ENCODE assay signal across 30 cellular contexts in the genomic region with DNA sequence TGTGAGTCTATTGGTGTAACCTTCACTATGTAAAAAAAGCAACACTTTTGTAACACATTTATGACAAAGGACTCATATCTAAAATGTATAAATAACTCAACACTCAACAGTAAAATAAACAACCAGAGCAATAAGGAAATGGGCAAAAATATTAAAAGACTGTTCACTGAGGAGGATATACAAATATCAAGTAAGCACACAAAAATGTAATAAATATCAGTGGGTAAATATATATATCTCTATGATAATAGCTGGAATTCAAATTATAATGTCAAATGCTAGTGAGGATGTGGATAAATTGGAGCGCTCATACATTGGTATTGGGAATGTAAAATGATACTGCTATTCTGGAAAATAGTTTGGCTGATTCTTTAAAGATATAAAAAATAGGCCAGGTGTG.
"Had no signal": no experiment of that assay in that cellular context is flagged by ENCODE, and none has a peak within 500 bp of the region (broad histone marks: within the 10 kb centered on the region; RNA-seq: fewer than 3 reads in every experiment).

No MANE protein-coding gene starts in this region.

- ATAC-seq: activated CD4-positive, alpha-beta T cell treated with anti-CD3 and anti-CD28 coated beads for 36 hours; activated CD8-positive, alpha-beta T cell treated with anti-CD3 and anti-CD28 coated beads, Interleukin-2, amount 10 ng/mL, durations not matched to agents 7 days and 5 days; activated T-cell treated with anti-CD3 and anti-CD28 coated beads, Interleukin-2, amount 50 U/mL, for 72 hours; esophagus mucosa had no signal

- H3K4me1 Mint-ChIP-seq: activated CD4-positive, alpha-beta T cell treated with anti-CD3 and anti-CD28 coated beads for 36 hours; activated CD4-positive, alpha-beta T cell treated with anti-CD3 and anti-CD28 coated beads, Interleukin-2, amount 10 ng/mL, durations not matched to agents 24 days and 14 days; activated naive CD4-positive, alpha-beta T cell treated with anti-CD3 and anti-CD28 coated beads, Interleukin-2, amount 10 ng/mL, durations not matched to agents 7 days and 5 days; central memory CD8-positive, alpha-beta T cell had no signal

- DNase-seq: activated CD4-positive, alpha-beta memory T cell treated with anti-CD3 and anti-CD28 coated beads for 36 hours; activated CD4-positive, alpha-beta T cell treated with anti-CD3 and anti-CD28 coated beads for 36 hours; activated CD4-positive, alpha-beta T cell treated with anti-CD3 and anti-CD28 coated beads, Interleukin-2, amount 10 ng/mL, durations not matched to agents 24 days and 14 days; activated CD4-positive, CD25-positive, alpha-beta regulatory T cell; activated CD4-positive, CD25-positive, alpha-beta regulatory T cell treated with anti-CD3 and anti-CD28 coated beads, Interleukin-2, amount 50 U/mL, for 72 hours; activated CD8-positive, alpha-beta memory T cell treated with anti-CD3 and anti-CD28 coated beads, Interleukin-2, amount 50 U/mL, for 48 hours; activated CD8-positive, alpha-beta T cell treated with anti-CD3 and anti-CD28 coated beads, Interleukin-2, amount 10 ng/mL, durations not matched to agents 7 days and 5 days; activated gamma-delta T cell; activated naive CD4-positive, alpha-beta T cell; activated naive CD4-positive, alpha-beta T cell treated with anti-CD3 and anti-CD28 coated beads, Interleukin-2, amount 10 ng/mL, durations not matched to agents 7 days and 5 days; activated T-cell treated with anti-CD3 and anti-CD28 coated beads for 4 hours; activated T-cell treated with anti-CD3 and anti-CD28 coated beads, Interleukin-2, amount 50 U/mL, for 24 hours; activated T-cell treated with anti-CD3 and anti-CD28 coated beads, Interleukin-2, amount 50 U/mL, for 72 hours; amniotic stem cell; anterior cingulate cortex; brain microvascular endothelial cell; dorsolateral prefrontal cortex; effector memory CD4-positive, alpha-beta T cell; endodermal cell; foreskin fibroblast; head of caudate nucleus; hippocampal formation; T1000; WERI-Rb-1 had no signal

- H3K27ac ChIP-seq: brain microvascular endothelial cell, coronary artery, dorsolateral prefrontal cortex, WERI-Rb-1 had no signal

- H3K4me3 ChIP-seq: coronary artery, dorsolateral prefrontal cortex had no signal

- H3K27ac Mint-ChIP-seq: activated CD4-positive, alpha-beta memory T cell treated with anti-CD3 and anti-CD28 coated beads for 36 hours; activated CD4-positive, alpha-beta T cell treated with anti-CD3 and anti-CD28 coated beads for 36 hours; activated CD4-positive, alpha-beta T cell treated with anti-CD3 and anti-CD28 coated beads, Interleukin-2, amount 10 ng/mL, durations not matched to agents 24 days and 14 days; activated CD8-positive, alpha-beta T cell treated with anti-CD3 and anti-CD28 coated beads, Interleukin-2, amount 10 ng/mL, durations not matched to agents 7 days and 5 days; activated naive CD4-positive, alpha-beta T cell treated with anti-CD3 and anti-CD28 coated beads, Interleukin-2, amount 10 ng/mL, durations not matched to agents 7 days and 5 days; activated naive CD8-positive, alpha-beta T cell; activated T-cell treated with anti-CD3 and anti-CD28 coated beads, Interleukin-2, amount 50 U/mL, for 24 hours; activated T-cell treated with anti-CD3 and anti-CD28 coated beads, Interleukin-2, amount 50 U/mL, for 72 hours; dendritic cell treated with granulocyte-macrophage colony-stimulating factor and Interleukin-4, amounts not matched to agents 40 ng/mL and 50 ng/mL, for 4 days; endodermal cell; T-helper 2 cell treated with Interferon-gamma antibody and Interleukin-4, amounts not matched to agents 5 μg/mL and 100 μg/mL, for 36 hours had no signal

- H3K27me3 Mint-ChIP-seq: activated CD4-positive, alpha-beta memory T cell treated with anti-CD3 and anti-CD28 coated beads for 36 hours; activated CD4-positive, alpha-beta T cell treated with anti-CD3 and anti-CD28 coated beads for 36 hours; activated CD4-positive, alpha-beta T cell treated with anti-CD3 and anti-CD28 coated beads, Interleukin-2, amount 10 ng/mL, durations not matched to agents 24 days and 14 days; activated naive CD4-positive, alpha-beta T cell treated with anti-CD3 and anti-CD28 coated beads, Interleukin-2, amount 10 ng/mL, durations not matched to agents 7 days and 5 days; activated naive CD8-positive, alpha-beta T cell; activated T-cell treated with anti-CD3 and anti-CD28 coated beads, Interleukin-2, amount 50 U/mL, for 24 hours; central memory CD8-positive, alpha-beta T cell; dendritic cell treated with granulocyte-macrophage colony-stimulating factor and Interleukin-4, amounts not matched to agents 40 ng/mL and 50 ng/mL, for 4 days had no signal

- H3K36me3 Mint-ChIP-seq: activated CD4-positive, alpha-beta memory T cell treated with anti-CD3 and anti-CD28 coated beads for 36 hours; activated naive CD4-positive, alpha-beta T cell treated with anti-CD3 and anti-CD28 coated beads, Interleukin-2, amount 10 ng/mL, durations not matched to agents 7 days and 5 days; activated naive CD8-positive, alpha-beta T cell had no signal

- H3K9me3 Mint-ChIP-seq: activated CD4-positive, alpha-beta memory T cell treated with anti-CD3 and anti-CD28 coated beads for 36 hours; activated CD4-positive, alpha-beta T cell treated with anti-CD3 and anti-CD28 coated beads, Interleukin-2, amount 10 ng/mL, durations not matched to agents 24 days and 14 days; activated naive CD4-positive, alpha-beta T cell treated with anti-CD3 and anti-CD28 coated beads, Interleukin-2, amount 10 ng/mL, durations not matched to agents 7 days and 5 days; activated T-cell treated with anti-CD3 and anti-CD28 coated beads, Interleukin-2, amount 50 U/mL, for 24 hours; central memory CD8-positive, alpha-beta T cell; dendritic cell treated with granulocyte-macrophage colony-stimulating factor and Interleukin-4, amounts not matched to agents 40 ng/mL and 50 ng/mL, for 4 days; endodermal cell; T-helper 2 cell treated with Interferon-gamma antibody and Interleukin-4, amounts not matched to agents 5 μg/mL and 100 μg/mL, for 36 hours had no signal

- H3K36me3 ChIP-seq: brain microvascular endothelial cell, WERI-Rb-1 had no signal

- H3K4me3 Mint-ChIP-seq: activated CD4-positive, alpha-beta memory T cell treated with anti-CD3 and anti-CD28 coated beads for 36 hours; activated CD4-positive, alpha-beta T cell treated with anti-CD3 and anti-CD28 coated beads for 36 hours; activated CD4-positive, alpha-beta T cell treated with anti-CD3 and anti-CD28 coated beads, Interleukin-2, amount 10 ng/mL, durations not matched to agents 24 days and 14 days; activated CD8-positive, alpha-beta T cell treated with anti-CD3 and anti-CD28 coated beads, Interleukin-2, amount 10 ng/mL, durations not matched to agents 7 days and 5 days; activated naive CD4-positive, alpha-beta T cell treated with anti-CD3 and anti-CD28 coated beads, Interleukin-2, amount 10 ng/mL, durations not matched to agents 7 days and 5 days; activated naive CD8-positive, alpha-beta T cell; activated T-cell treated with anti-CD3 and anti-CD28 coated beads, Interleukin-2, amount 50 U/mL, for 24 hours; activated T-cell treated with anti-CD3 and anti-CD28 coated beads, Interleukin-2, amount 50 U/mL, for 72 hours; central memory CD8-positive, alpha-beta T cell; dendritic cell treated with granulocyte-macrophage colony-stimulating factor and Interleukin-4, amounts not matched to agents 40 ng/mL and 50 ng/mL, for 4 days; endodermal cell; T-helper 2 cell treated with Interferon-gamma antibody and Interleukin-4, amounts not matched to agents 5 μg/mL and 100 μg/mL, for 36 hours had no signal

- H3K27me3 ChIP-seq: brain microvascular endothelial cell, dorsolateral prefrontal cortex had no signal
